ENCODE assay signal across 8 cellular contexts in the genomic region with DNA sequence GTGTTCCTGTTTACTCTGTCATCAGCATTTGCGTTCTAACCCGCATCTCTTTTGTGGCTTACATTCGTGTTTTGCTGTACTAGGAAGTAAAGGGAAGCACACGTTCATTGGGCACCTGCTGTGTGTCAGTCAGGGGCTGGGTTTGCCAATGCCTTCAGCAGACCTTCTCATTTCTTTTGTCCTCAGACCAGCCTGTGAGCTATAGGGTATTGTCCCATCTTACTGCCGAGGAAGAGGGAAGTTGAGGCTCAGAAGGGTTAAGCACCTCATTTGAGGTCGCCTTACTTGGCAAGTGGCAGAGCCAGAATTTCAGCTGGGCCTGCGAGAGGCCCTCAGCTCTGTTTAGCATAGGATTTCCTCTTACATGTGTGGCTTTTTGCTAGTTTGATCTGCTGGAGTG. TPM values are rescaled to one million over a fixed set of nuclear protein-coding genes. Genes with fewer than 3 reads are reported as not detected.
A peak's percentile ranks its signal among the peaks of the same experiment; 100 is the strongest.
DNase-seq lines count a peak whose midpoint lies in the region; ATAC-seq and TF ChIP-seq lines count a peak whose summit lies in the region.

No MANE protein-coding gene starts in this region.

- no peak for TF ChIP-seq CTCF in esophagus squamous epithelium (IDR thresholded peaks at IDR 0.05)

- H3K27me3 ChIP-seq in esophagus squamous epithelium, result no peaks in the 10 kb centered on the region

- 23 to 32% methylated on average over 6 to 7 of the region's 7 CpGs for WGBS in esophagus squamous epithelium, 2 donors

- ATAC-seq in T-helper 17 cell, result peak; percentile 55
- ATAC-seq in stimulated activated naive CD8-positive, alpha-beta T cell treated with anti-CD3 and anti-CD28 coated beads, Interleukin-15, amount 100 ng/mL, for 72 hours, result no peak
- no peak for ATAC-seq in GM21737 (IDR thresholded peaks at IDR 0.05; ENCODE audit: unreplicated experiment)

- intact Hi-C loops in esophagus squamous epithelium (cut with DNase I), result no loop called here

- peaks cover 0 to 5% (median under 1%) of the 10 kb centered on the region in 3 donors for H3K36me3 ChIP-seq in esophagus squamous epithelium

- peaks cover 21 to 54% (median 27%) of the 10 kb centered on the region in 3 donors for H3K4me1 ChIP-seq in esophagus squamous epithelium

- H3K36me3 Mint-ChIP-seq in activated T-cell treated with anti-CD3 and anti-CD28 coated beads, Interleukin-2, amount 50 U/mL, for 24 hours (ENCODE audit: low read depth), result peaks cover 15% of the 10 kb centered on the region
- H3K36me3 Mint-ChIP-seq in T-helper 17 cell (ENCODE audit: low read depth), result no peaks in the 10 kb centered on the region

- H3K27me3 Mint-ChIP-seq in activated T-cell treated with anti-CD3 and anti-CD28 coated beads, Interleukin-2, amount 50 U/mL, for 24 hours, result no peaks in the 10 kb centered on the region
- H3K27me3 Mint-ChIP-seq in T-helper 17 cell, result no peaks in the 10 kb centered on the region
- H3K27me3 Mint-ChIP-seq in stimulated activated naive CD8-positive, alpha-beta T cell treated with anti-CD3 and anti-CD28 coated beads, Interleukin-15, amount 100 ng/mL, for 72 hours, result no peaks in the 10 kb centered on the region

- peak overlapping the region; percentile 9 for H3K4me3 Mint-ChIP-seq in activated T-cell treated with anti-CD3 and anti-CD28 coated beads, Interleukin-2, amount 50 U/mL, for 24 hours
- peak overlapping the region; percentile 87 for H3K4me3 Mint-ChIP-seq in T-helper 17 cell
- H3K4me3 Mint-ChIP-seq in stimulated activated naive CD8-positive, alpha-beta T cell treated with anti-CD3 and anti-CD28 coated beads, Interleukin-15, amount 100 ng/mL, for 72 hours, result peak overlapping the region; percentile 74 to 81

- H3K9me3 Mint-ChIP-seq in activated T-cell treated with anti-CD3 and anti-CD28 coated beads, Interleukin-2, amount 50 U/mL, for 24 hours, result no peaks in the 10 kb centered on the region
- H3K9me3 Mint-ChIP-seq in stimulated activated naive CD8-positive, alpha-beta T cell treated with anti-CD3 and anti-CD28 coated beads, Interleukin-15, amount 100 ng/mL, for 72 hours, result no peaks in the 10 kb centered on the region

- H3K27ac Mint-ChIP-seq in activated T-cell treated with anti-CD3 and anti-CD28 coated beads, Interleukin-2, amount 50 U/mL, for 24 hours, result peak overlapping the region; percentile 76
- peak overlapping the region; percentile 98 for H3K27ac Mint-ChIP-seq in T-helper 17 cell
- H3K27ac Mint-ChIP-seq in stimulated activated naive CD8-positive, alpha-beta T cell treated with anti-CD3 and anti-CD28 coated beads, Interleukin-15, amount 100 ng/mL, for 72 hours, result peak overlapping the region; percentile 89 to 94

- no peak overlapping the region for H3K4me3 ChIP-seq in esophagus squamous epithelium

- H3K4me1 Mint-ChIP-seq in activated T-cell treated with anti-CD3 and anti-CD28 coated beads, Interleukin-2, amount 50 U/mL, for 24 hours (ENCODE audit: low read depth), result peaks cover 75% of the 10 kb centered on the region
- peaks cover 57% of the 10 kb centered on the region for H3K4me1 Mint-ChIP-seq in T-helper 17 cell
- H3K4me1 Mint-ChIP-seq in stimulated activated naive CD8-positive, alpha-beta T cell treated with anti-CD3 and anti-CD28 coated beads, Interleukin-15, amount 100 ng/mL, for 72 hours, result peaks cover 74% of the 10 kb centered on the region

- H3K9me3 ChIP-seq in T-helper 17 cell (ENCODE audit: control insufficient read depth, low read length, poor library complexity, severe bottlenecking) (no peaks in the 10 kb centered on the region), esophagus squamous epithelium (no peaks in the 10 kb centered on the region)

- no peak for TF ChIP-seq POLR2A in esophagus squamous epithelium (IDR thresholded peaks at IDR 0.05)

- no peak for DNase-seq in activated T-cell treated with anti-CD3 and anti-CD28 coated beads, Interleukin-2, amount 50 U/mL, for 24 hours
- no peak for DNase-seq in activated T-cell treated with anti-CD3 and anti-CD28 coated beads, Interleukin-2, amount 50 U/mL, for 48 hours
- DNase-seq in T-helper 17 cell (no peak), esophagus squamous epithelium (lab: John Stamatoyannopoulos, UW) (no peak), AG08396 (ENCODE audit: low spot score) (no peak), SHP77 (lab: John Stamatoyannopoulos, UW) (no peak)
- no peak for DNase-seq in stimulated activated naive CD8-positive, alpha-beta T cell treated with anti-CD3 and anti-CD28 coated beads, Interleukin-15, amount 100 ng/mL, for 72 hours

- H3K27ac ChIP-seq in esophagus squamous epithelium, result peak overlapping the region in 3 of 4 donors; percentile 74 to 87 (median 79)

RNA-seq across cellular contexts. Expression of gene TBC1D14, which starts 8.7 kb away (rescaled TPM):
- total RNA-seq in T-helper 17 cell (10 to 100 TPM; 49.1 to 55.2 TPM), esophagus squamous epithelium (10 to 100 TPM; 28.2 to 50.4 (median 42.1) TPM)

Comparison
In these comparisons a context has a peak if more than half of its experiments do, and no peak if none do; other contexts are left out.
1. H3K4me3 Mint-ChIP-seq: peak in every context shown above with its lines; median percentile 87 in T-helper 17 cell; 78 in stimulated activated naive CD8-positive, alpha-beta T cell treated with anti-CD3 and anti-CD28 coated beads, Interleukin-15, amount 100 ng/mL, for 72 hours; 9 in activated T-cell treated with anti-CD3 and anti-CD28 coated beads, Interleukin-2, amount 50 U/mL, for 24 hours.